Comparison of ENCODE assay signal across 8 cellular contexts in the genomic region with DNA sequence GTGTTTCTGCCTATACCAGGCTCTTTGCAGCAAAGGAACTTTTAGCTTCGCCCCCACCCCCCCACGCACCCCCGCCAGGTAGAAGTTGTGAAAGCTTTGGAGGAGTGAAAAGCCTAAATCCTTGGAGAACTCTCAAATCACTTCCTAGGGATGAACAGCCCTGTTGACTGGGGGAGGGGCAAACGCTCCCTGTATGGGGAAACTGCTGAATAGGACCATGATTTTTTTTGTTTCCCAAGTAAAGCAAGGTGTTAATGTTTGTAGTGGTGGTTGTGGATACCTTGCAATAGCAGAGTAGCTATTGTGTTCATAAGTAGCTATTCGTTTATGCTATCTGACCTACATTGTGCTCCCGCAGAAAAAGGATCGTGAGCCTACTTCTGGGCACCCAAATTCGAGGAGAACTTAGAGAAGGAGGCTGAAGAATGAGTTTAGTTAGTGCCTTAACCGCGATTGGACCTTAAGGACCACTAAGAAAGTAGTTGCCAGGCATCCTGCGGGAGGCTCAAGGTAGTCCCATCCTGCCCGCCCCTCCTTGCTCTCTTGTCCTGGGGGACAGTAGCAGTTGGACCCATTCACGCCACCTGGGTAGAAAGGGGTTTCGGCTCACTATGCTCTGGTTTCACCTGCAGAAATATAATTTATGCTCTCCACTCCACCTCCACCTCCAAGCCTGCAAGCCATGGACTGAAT. TPM values are rescaled to one million over a fixed set of nuclear protein-coding genes. Genes with fewer than 3 reads are reported as not detected.
DNase-seq lines count a peak whose midpoint lies in the region; ATAC-seq, FAIRE-seq and TF ChIP-seq lines count a peak whose summit lies in the region.

No MANE protein-coding gene starts in this region.

- H3K36me3 ChIP-seq in GM06990 (ENCODE audit: control insufficient read depth, insufficient read depth, low read length) (peaks cover 24% of the 10 kb centered on the region), PC-3 (ENCODE audit: low read depth, low read length) (peaks cover 32% of the 10 kb centered on the region), endothelial cell of umbilical vein (ENCODE audit: control insufficient read depth in 2 of 2, extremely low read depth in 1 of 2, insufficient read depth in 2 of 2, low read length in 2 of 2) (peaks cover 14 to 21% of the 10 kb centered on the region in 2 experiments)

- H4K20me1 ChIP-seq in PC-3 (ENCODE audit: low read length) (peaks cover 32% of the 10 kb centered on the region), endothelial cell of umbilical vein (replicated peaks; ENCODE audit: control insufficient read depth, extremely low read depth, insufficient read depth, low read length) (no peaks in the 10 kb centered on the region)

- H3K27ac ChIP-seq in PC-3 (ENCODE audit: low read length), result peak overlapping the region; percentile 91
- peak overlapping the region; percentile 97 for H3K27ac ChIP-seq in endothelial cell of umbilical vein (ENCODE audit: insufficient read depth, low read depth, low read length)

- no TSS peak for BruUV-seq in PC-3 (replicated peaks; lab: Mats Ljungman, UMichigan)
- BruUV-seq in endothelial cell of umbilical vein (replicated peaks; lab: Mats Ljungman, UMichigan), result no TSS peak

- peak overlapping the region; percentile 97 to 99 (median 98) for H3K4me3 Mint-ChIP-seq in nephron

- CTCF ChIA-PET in PC-3 (lab: Charles Lee), result interaction anchor here (1.0 to 2.5 kb wide), 3 partner anchors 36 to 176 kb away, joined by 4 to 10 read pairs (median 7); no protein-coding TSS in a partner anchor
- CTCF ChIA-PET in endothelial cell of umbilical vein (lab: Charles Lee), result interaction anchor here (0.7 to 4.3 kb wide), 12 partner anchors 8 to 282 kb away, joined by 3 to 53 read pairs (median 14); partner anchors contain the start of gene PSMA6

- no peaks in the 10 kb centered on the region for H3K9me2 ChIP-seq in PC-3 (replicated peaks; ENCODE audit: low read length)

- H3K79me2 ChIP-seq in PC-3 (ENCODE audit: low read length) (peaks cover 32% of the 10 kb centered on the region), endothelial cell of umbilical vein (ENCODE audit: control insufficient read depth, insufficient read depth, low read length) (peaks cover 23% of the 10 kb centered on the region)

- peaks cover 7% of the 10 kb centered on the region for H3F3A ChIP-seq in PC-3 (ENCODE audit: low read length, unreplicated experiment)

- FAIRE-seq in endothelial cell of umbilical vein (lab: Jason Lieb, UNC) (peak; percentile 53), GM12891 (lab: Jason Lieb, UNC) (no peak)

- POLR2A ChIA-PET in PC-3 (lab: Charles Lee; ENCODE audit: unreplicated experiment) (interaction anchor here (0.5 to 3.3 kb wide), 14 partner anchors 9 to 359 kb away, joined by 3 to 143 read pairs (median 4); partner anchors contain the start of genes FAM177A1 and PSMA6), endothelial cell of umbilical vein (lab: Charles Lee) (interaction anchor here (0.5 to 2.4 kb wide), 7 partner anchors 9 to 528 kb away, joined by 3 to 16 read pairs (median 7); partner anchors contain the start of gene PSMA6)

- H3K4me1 ChIP-seq in PC-3 (ENCODE audit: insufficient read depth, low read length) (peaks cover 34% of the 10 kb centered on the region), endothelial cell of umbilical vein (ENCODE audit: control insufficient read depth, extremely low read depth, insufficient read depth, low read length) (peaks cover 44% of the 10 kb centered on the region)

- H3K9me3 ChIP-seq in PC-3 (ENCODE audit: low read length) (no peaks in the 10 kb centered on the region), endothelial cell of umbilical vein (replicated peaks; ENCODE audit: control insufficient read depth, insufficient read depth, low read length) (no peaks in the 10 kb centered on the region)

- H3K27me3 ChIP-seq in GM06990 (replicated peaks; ENCODE audit: control insufficient read depth, insufficient read depth, low read length) (no peaks in the 10 kb centered on the region), PC-3 (ENCODE audit: low read length) (no peaks in the 10 kb centered on the region), endothelial cell of umbilical vein (ENCODE audit: control insufficient read depth in 2 of 2, insufficient read depth in 2 of 2, low read length in 2 of 2) (no peaks in the 10 kb centered on the region)

- peaks cover 52% of the 10 kb centered on the region for H3K4me1 Mint-ChIP-seq in nephron

- H3K9ac ChIP-seq in PC-3 (ENCODE audit: low read length), result peak overlapping the region; percentile 98
- H3K9ac ChIP-seq in endothelial cell of umbilical vein (replicated peaks; ENCODE audit: extremely low read depth, insufficient read depth, low read length), result peak overlapping the region; percentile 99

- DNase-seq in GM06990 (ENCODE audit: extremely low read depth, insufficient read length), result no peak
- DNase-seq in PC-3, result no peak
- DNase-seq in endothelial cell of umbilical vein (ENCODE audit: low read depth, low spot score), result no peak
- no peak for DNase-seq in stimulated activated CD4-positive, alpha-beta T cell treated with anti-CD3 and anti-CD28 coated beads, Interleukin-2, amount 100 ng/mL, for 24 hours
- DNase-seq in ACHN, result no peak
- no peak for DNase-seq in GM12891 (ENCODE audit: insufficient read length, low spot score)

- intact Hi-C loops in PC-3 (cut with micrococcal nuclease), result loop anchor here (2.0 kb wide), 1 partner anchor 359 kb away; the partner anchor contains the start of gene FAM177A1
- intact Hi-C loops in endothelial cell of umbilical vein (cut with micrococcal nuclease), result loop anchor here (2.0 kb wide), 1 partner anchor 69 kb away; no protein-coding TSS in a partner anchor

- H3K4me3 ChIP-seq in GM06990 (replicated peaks; ENCODE audit: low read depth, low read length) (peak overlapping the region; percentile 97), PC-3 (ENCODE audit: low read length) (peak overlapping the region; percentile 92), endothelial cell of umbilical vein (replicated peaks in 1 of 3; ENCODE audit: insufficient read depth in 1 of 3, low read depth in 1 of 3, low read length in 3 of 3) (peak overlapping the region; percentile 74 to 89 (median 76))

- H3K4me2 ChIP-seq in PC-3 (ENCODE audit: low read length), result peak overlapping the region; percentile 97
- H3K4me2 ChIP-seq in endothelial cell of umbilical vein (ENCODE audit: insufficient read depth, low read length), result peak overlapping the region; percentile 82

- no peaks in the 10 kb centered on the region for H3K9me3 Mint-ChIP-seq in nephron

- no peak for TF ChIP-seq POLR2A in endothelial cell of umbilical vein (IDR thresholded peaks at IDR 0.05; ENCODE audit: low read depth, low read length)
- no peak for TF ChIP-seq POLR2A in GM12891 (IDR thresholded peaks at IDR 0.05; ENCODE audit: low read depth, low read length)

- in situ Hi-C loops in ACHN (cut with HindIII; ENCODE audit: low pct_ligation_motif_present, low pct_unique_long_range_greater_than_20kb, low sequenced_read_pairs), result loop anchor here (25.0 kb wide), 1 partner anchor 243 kb away; no protein-coding TSS in a partner anchor

- H3K27ac Mint-ChIP-seq in nephron, result peak overlapping the region; percentile 99 to 100 (median 99)

- peaks cover 31% of the 10 kb centered on the region for H3K36me3 Mint-ChIP-seq in nephron (ENCODE audit: low read depth)

- H3K27me3 Mint-ChIP-seq in nephron (ENCODE audit: low read depth), result no peaks in the 10 kb centered on the region

- peak overlapping the region; percentile 91 for H2AFZ ChIP-seq in PC-3 (ENCODE audit: low read length)
- H2AFZ ChIP-seq in endothelial cell of umbilical vein (ENCODE audit: low read depth, low read length), result peak overlapping the region; percentile 68

- dilution Hi-C loops in endothelial cell of umbilical vein (cut with MboI; ENCODE audit: extremely low pct_ligation_motif_present, low sequenced_read_pairs), result no loop called here

- TF ChIP-seq CTCF in GM06990 (IDR thresholded peaks at IDR 0.05; ENCODE audit: insufficient read depth, low read length, poor library complexity, severe bottlenecking), result no peak
- TF ChIP-seq CTCF in PC-3 (conservative IDR thresholded peaks at IDR 0.05; ENCODE audit: low read depth, low read length), result no peak
- no peak for TF ChIP-seq CTCF in endothelial cell of umbilical vein (IDR thresholded peaks at IDR 0.05; ENCODE audit: extremely low read depth in 1 of 2, insufficient read depth in 1 of 2, low read depth in 1 of 2, low read length in 2 of 2)
- no peak for TF ChIP-seq CTCF in nephron (IDR thresholded peaks at IDR 0.05; ENCODE audit: unreplicated experiment in 3 of 3)

- no peak for ATAC-seq in PC-3
- no peak for ATAC-seq in HG03097 (IDR thresholded peaks at IDR 0.05; ENCODE audit: low FRiP score, unreplicated experiment)

- no peaks in the 10 kb centered on the region for H3K9me1 ChIP-seq in endothelial cell of umbilical vein (replicated peaks; ENCODE audit: control insufficient read depth, extremely low read depth, insufficient read depth, low read length)

TF ChIP-seq in endothelial cell of umbilical vein, 7 proteins besides CTCF, POLR2A, EP300 and RAD21:
- no peak for TF ChIP-seq EZH2 (IDR thresholded peaks at IDR 0.05; ENCODE audit: borderline replicate concordance, low read depth, low read length, severe bottlenecking)

TF ChIP-seq in GM12891, 5 proteins besides CTCF, POLR2A, EP300 and RAD21:
- TF ChIP-seq TAF1 (IDR thresholded peaks at IDR 0.05; ENCODE audit: low read depth, low read length) (no peak), SPI1 (IDR thresholded peaks at IDR 0.05; ENCODE audit: low read depth, low read length) (no peak), POU2F2 (IDR thresholded peaks at IDR 0.05; ENCODE audit: low read depth, low read length) (no peak), POLR2AphosphoS5 (IDR thresholded peaks at IDR 0.05; ENCODE audit: low read depth, low read length) (no peak), PAX5 (IDR thresholded peaks at IDR 0.05; ENCODE audit: insufficient read depth, low read length, severe bottlenecking) (no peak)

RNA-seq across cellular contexts. Expression of gene NFKBIA, which starts 0.9 kb away (rescaled TPM):
- total RNA-seq in PC-3 (2014; rRNA removed) (186 and 226 TPM in 2 replicates), endothelial cell of umbilical vein (52.5 and 55.7 TPM in 2 replicates)
- 80.3 and 82.8 TPM in 2 replicates for polyA plus RNA-seq in endothelial cell of umbilical vein
- 59.3 and 76.4 TPM in 2 replicates for polyA plus RNA-seq in endothelial cell of umbilical vein (2011; cell fraction: cytosol; rRNA removed)
- 246 and 311 TPM in 2 replicates for polyA plus RNA-seq in endothelial cell of umbilical vein (2011; cell fraction: nucleus; rRNA removed)
- polyA plus RNA-seq in endothelial cell of umbilical vein (2012), result 41.8 and 54.3 TPM in 2 replicates
- polyA minus RNA-seq in endothelial cell of umbilical vein, result 118 and 161 TPM in 2 replicates
- 147 TPM for polyA minus RNA-seq in endothelial cell of umbilical vein (2011; cell fraction: cytosol; rRNA and poly(A)+ RNA removed)
- polyA minus RNA-seq in endothelial cell of umbilical vein (2011; cell fraction: nucleus; rRNA and poly(A)+ RNA removed), result 215 and 321 TPM in 2 replicates
- 204 TPM for polyA plus RNA-seq in GM12891 (2012; ENCODE audit: low read depth, missing spikeins)
